2 cellular contexts compared by ENCODE assay signal in the genomic region with DNA sequence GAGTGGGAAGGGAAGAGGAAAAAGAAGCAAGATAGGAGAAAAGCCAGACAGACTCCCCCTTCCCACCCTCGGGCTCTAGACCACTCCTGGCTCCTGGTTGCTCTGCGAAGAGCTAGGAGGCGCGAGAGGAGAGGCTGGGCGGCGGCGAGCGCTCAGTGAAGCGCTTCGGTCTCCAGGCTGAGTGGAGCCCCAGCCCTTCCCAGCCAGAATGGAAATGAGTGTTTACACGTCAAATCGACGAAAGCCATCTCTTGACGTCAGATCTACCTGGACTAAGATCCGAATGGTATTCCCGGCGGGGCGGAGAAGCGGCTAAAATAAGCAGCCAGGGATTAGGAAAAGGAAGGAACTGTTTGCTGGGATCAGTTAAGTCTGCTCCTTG.
TF ChIP-seq lines count a peak whose summit lies in the region.

A gene (minus strand): TSS at position 183 of the 382 bp plus-strand sequence. CDS start 206 bp downstream, outside the sequence.

TF ChIP-seq in GM23338, 12 proteins besides CTCF, POLR2A, EP300 and RAD21 (continued from another document):
- TF ChIP-seq, protein P1, sequence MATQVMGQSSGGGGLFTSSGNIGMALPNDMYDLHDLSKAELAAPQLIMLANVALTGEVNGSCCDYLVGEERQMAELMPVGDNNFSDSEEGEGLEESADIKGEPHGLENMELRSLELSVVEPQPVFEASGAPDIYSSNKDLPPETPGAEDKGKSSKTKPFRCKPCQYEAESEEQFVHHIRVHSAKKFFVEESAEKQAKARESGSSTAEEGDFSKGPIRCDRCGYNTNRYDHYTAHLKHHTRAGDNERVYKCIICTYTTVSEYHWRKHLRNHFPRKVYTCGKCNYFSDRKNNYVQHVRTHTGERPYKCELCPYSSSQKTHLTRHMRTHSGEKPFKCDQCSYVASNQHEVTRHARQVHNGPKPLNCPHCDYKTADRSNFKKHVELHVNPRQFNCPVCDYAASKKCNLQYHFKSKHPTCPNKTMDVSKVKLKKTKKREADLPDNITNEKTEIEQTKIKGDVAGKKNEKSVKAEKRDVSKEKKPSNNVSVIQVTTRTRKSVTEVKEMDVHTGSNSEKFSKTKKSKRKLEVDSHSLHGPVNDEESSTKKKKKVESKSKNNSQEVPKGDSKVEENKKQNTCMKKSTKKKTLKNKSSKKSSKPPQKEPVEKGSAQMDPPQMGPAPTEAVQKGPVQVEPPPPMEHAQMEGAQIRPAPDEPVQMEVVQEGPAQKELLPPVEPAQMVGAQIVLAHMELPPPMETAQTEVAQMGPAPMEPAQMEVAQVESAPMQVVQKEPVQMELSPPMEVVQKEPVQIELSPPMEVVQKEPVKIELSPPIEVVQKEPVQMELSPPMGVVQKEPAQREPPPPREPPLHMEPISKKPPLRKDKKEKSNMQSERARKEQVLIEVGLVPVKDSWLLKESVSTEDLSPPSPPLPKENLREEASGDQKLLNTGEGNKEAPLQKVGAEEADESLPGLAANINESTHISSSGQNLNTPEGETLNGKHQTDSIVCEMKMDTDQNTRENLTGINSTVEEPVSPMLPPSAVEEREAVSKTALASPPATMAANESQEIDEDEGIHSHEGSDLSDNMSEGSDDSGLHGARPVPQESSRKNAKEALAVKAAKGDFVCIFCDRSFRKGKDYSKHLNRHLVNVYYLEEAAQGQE (IDR thresholded peaks at IDR 0.05; ENCODE audit: unreplicated experiment): no peak
- TF ChIP-seq POLR2AphosphoS5 (IDR thresholded peaks at IDR 0.05; ENCODE audit: low read depth): no peak
- no peak for TF ChIP-seq EZH2 (IDR thresholded peaks at IDR 0.05; ENCODE audit: low read depth, unreplicated experiment)

TF ChIP-seq in endothelial cell of umbilical vein, 7 proteins besides CTCF, POLR2A, EP300 and RAD21 (continued from another document):
- no peak for TF ChIP-seq POLR2AphosphoS5 (IDR thresholded peaks at IDR 0.05; ENCODE audit: insufficient read depth, low read depth, low read length)
- TF ChIP-seq EZH2 (IDR thresholded peaks at IDR 0.05; ENCODE audit: borderline replicate concordance, low read depth, low read length, severe bottlenecking): peak; percentile 46
